ENCODE assay signal across 7 cellular contexts in the genomic region with DNA sequence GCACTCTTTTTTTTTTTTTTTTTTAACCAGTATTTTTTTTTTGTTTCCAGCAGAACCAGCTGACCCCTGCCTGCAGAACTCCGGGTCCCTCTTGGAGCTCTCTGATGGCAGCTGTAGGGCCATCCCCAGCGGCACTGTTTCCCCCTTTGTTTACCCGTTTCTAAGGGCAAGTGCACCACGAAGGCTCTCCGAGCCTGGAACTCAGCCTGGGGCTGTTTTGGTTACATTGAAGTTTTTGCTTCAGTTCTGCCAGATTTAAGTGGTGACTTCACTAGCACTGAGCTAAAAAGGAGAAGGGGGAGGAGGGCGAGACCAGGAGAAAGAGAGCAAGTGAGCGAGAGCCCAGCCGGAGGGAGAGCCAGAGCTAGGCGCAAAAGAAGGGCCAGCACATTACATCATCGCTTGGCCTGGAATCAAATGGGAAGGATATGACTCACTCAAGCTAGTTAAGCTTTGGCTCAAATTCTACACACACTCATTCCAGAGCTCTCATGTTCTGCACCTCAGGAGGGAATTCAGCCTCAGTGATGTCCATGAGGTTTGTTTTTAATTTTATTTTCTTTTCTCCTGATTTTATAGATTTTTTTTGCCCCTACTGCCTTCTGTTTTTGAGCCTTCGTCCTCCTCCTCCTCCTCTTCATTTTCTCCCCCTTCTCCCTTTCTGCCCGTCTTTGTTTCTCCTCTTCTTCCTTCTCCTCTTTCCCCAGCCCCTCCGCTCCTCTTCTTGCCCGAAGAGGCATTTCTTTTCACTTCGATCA.
A peak's percentile ranks its signal among the peaks of the same experiment; 100 is the strongest.
DNase-seq lines count a peak whose midpoint lies in the region; ATAC-seq and TF ChIP-seq lines count a peak whose summit lies in the region.

No MANE protein-coding gene starts in this region.

- intact Hi-C loops in body of pancreas (cut with DNase I), result no loop called here
- intact Hi-C loops in posterior vena cava (cut with DNase I), result loop anchor here in 1 of 2 donors (10.0 kb wide), 1 partner anchor 281 kb away; no protein-coding TSS in a partner anchor

- peaks cover 0 to 3% of the 10 kb centered on the region in 2 donors for H3K27me3 ChIP-seq in body of pancreas

- TF ChIP-seq CTCF in GM10266 (IDR thresholded peaks at IDR 0.05; ENCODE audit: control insufficient read depth, insufficient read depth, low read depth, missing control alignments) (no peak), body of pancreas (IDR thresholded peaks at IDR 0.05) (no peak)

- TF ChIP-seq POLR2A in body of pancreas (IDR thresholded peaks at IDR 0.05), result peak; percentile 51 to 94 (median 89)

- 7 to 9% methylated on average over 15 of the region's 15 CpGs for WGBS in body of pancreas, 2 donors

- peaks cover 22% of the 10 kb centered on the region for H3K4me1 ChIP-seq in body of pancreas

- no peaks in the 10 kb centered on the region for H3K9me3 ChIP-seq in body of pancreas

- DNase-seq in GM10266 (ENCODE audit: extremely low spot score), result peak; percentile 34
- peak; percentile 97 for DNase-seq in NCI-H69 (lab: John Stamatoyannopoulos, UW)
- peak; percentile 95 to 97 (median 96) for DNase-seq in body of pancreas
- peak; percentile 22 to 96 (median 86) for DNase-seq in hypothalamus (lab: John Stamatoyannopoulos, UW)
- peak; percentile 96 for DNase-seq in posterior vena cava (ENCODE audit: low spot score)
- no peak for DNase-seq in NCI-H526 (lab: John Stamatoyannopoulos, UW)

- peak overlapping the region in 3 of 4 donors; percentile 75 to 93 (median 79) for H3K27ac ChIP-seq in body of pancreas

- peak overlapping the region in 1 of 2 donors; percentile 19 for H3K4me3 ChIP-seq in body of pancreas

- ATAC-seq in HG03175 (IDR thresholded peaks at IDR 0.05; ENCODE audit: unreplicated experiment) (peak; percentile 47), body of pancreas (peak; percentile 96)

- no peaks in the 10 kb centered on the region for H3K36me3 ChIP-seq in body of pancreas (replicated peaks in 1 of 2; ENCODE audit: insufficient read depth in 1 of 2, low read depth in 2 of 2)

Comparison
In these comparisons a context has a peak if more than half of its experiments do, and no peak if none do; other contexts are left out.
1. DNase-seq: peak in GM10266 (single experiment), NCI-H69 (single experiment), body of pancreas (4 of 4), hypothalamus (51 of 51) and posterior vena cava (single experiment); none in NCI-H526 (0 of 2).